26 cellular contexts compared by ENCODE assay signal in the genomic region with DNA sequence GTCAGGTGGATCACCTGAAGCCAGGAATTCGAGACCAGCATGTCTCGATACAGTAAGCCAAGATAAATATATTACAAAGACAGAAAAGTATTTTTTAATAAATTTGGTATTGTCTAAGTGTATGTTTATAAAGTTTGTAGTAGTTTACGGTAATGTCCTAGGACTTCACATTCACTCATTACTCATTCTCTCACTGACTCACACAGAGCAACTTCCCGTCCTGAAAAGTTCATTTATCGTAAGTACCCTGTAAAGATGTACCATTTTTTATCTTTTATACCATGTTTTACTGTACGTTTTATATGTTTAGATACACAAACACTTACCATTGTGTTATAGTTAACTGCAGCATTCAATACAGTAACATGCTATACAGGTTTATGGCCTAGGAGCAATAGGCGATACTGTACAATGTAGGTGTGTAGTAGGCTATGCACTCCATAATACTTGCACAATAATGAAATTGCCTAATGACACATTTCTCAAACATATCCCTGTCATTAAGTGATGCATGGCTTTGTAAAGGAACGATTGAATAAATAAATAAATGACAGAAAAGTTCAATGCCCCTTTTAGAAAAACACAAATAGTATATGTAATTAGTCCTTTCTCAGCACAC. TPM values are rescaled to one million over a fixed set of nuclear protein-coding genes. Genes with fewer than 3 reads are reported as not detected.
DNase-seq lines count a peak whose midpoint lies in the region; ATAC-seq and TF ChIP-seq lines count a peak whose summit lies in the region.
"Had no signal": no experiment of that assay in that cellular context is flagged by ENCODE, and none has a peak within 500 bp of the region (broad histone marks: within the 10 kb centered on the region; RNA-seq: fewer than 3 reads in every experiment).

No MANE protein-coding gene starts in this region.

- no peaks in the 10 kb centered on the region for H3K4me1 ChIP-seq in lung (ENCODE audit: control insufficient read depth in 2 of 2, insufficient read depth in 2 of 2, low read length in 2 of 2)
- H3K4me1 ChIP-seq: pancreas had no signal

- WGBS in lung, 2 donors, result 85 to 88% methylated on average over 8 of the region's 8 CpGs

- H3K27me3 ChIP-seq in BJ (ENCODE audit: control insufficient read depth, insufficient read depth, low read length) (no peaks in the 10 kb centered on the region), lung (ENCODE audit: control insufficient read depth, insufficient read depth) (no peaks in the 10 kb centered on the region)
- H3K27me3 ChIP-seq: esophagus squamous epithelium, pancreas had no signal

- POLR2A ChIA-PET in BJ (lab: Charles Lee), result no interaction called here

- no peaks in the 10 kb centered on the region for H3K9me3 ChIP-seq in lung (ENCODE audit: control insufficient read depth in 2 of 2, insufficient read depth in 1 of 2, low read length in 1 of 2)
- H3K9me3 ChIP-seq: esophagus squamous epithelium, pancreas had no signal

- H3K36me3 ChIP-seq in BJ (ENCODE audit: control insufficient read depth, insufficient read depth, low read length), result no peaks in the 10 kb centered on the region
- H3K36me3 ChIP-seq in lung (ENCODE audit: control insufficient read depth in 2 of 2, insufficient read depth in 2 of 2, low read length in 2 of 2), result no peaks in the 10 kb centered on the region
- H3K36me3 ChIP-seq: esophagus squamous epithelium, pancreas had no signal

- ATAC-seq in lung (ENCODE audit: insufficient read depth, low FRiP score) (peak; percentile 19), HG03139 (IDR thresholded peaks at IDR 0.05; ENCODE audit: unreplicated experiment) (no peak), HG03108 (IDR thresholded peaks at IDR 0.05; ENCODE audit: unreplicated experiment) (no peak)
- ATAC-seq: activated CD4-positive, alpha-beta T cell treated with anti-CD3 and anti-CD28 coated beads for 36 hours; GM12878; naive thymus-derived CD8-positive, alpha-beta T cell; pancreas had no signal

- CTCF ChIA-PET in BJ (lab: Yijun Ruan, JAX), result no interaction called here

- H3K27ac ChIP-seq in lung (ENCODE audit: low read depth in 1 of 2, low read length in 1 of 2), result no peak overlapping the region
- H3K27ac ChIP-seq: pancreas had no signal

- peak; percentile 10 for DNase-seq in BJ (ENCODE audit: low read depth)
- DNase-seq in LHCN-M2 (ENCODE audit: low read depth), result peak; percentile 69
- DNase-seq in choroid plexus epithelial cell (ENCODE audit: low read depth), result peak; percentile 83
- DNase-seq in lung (ENCODE audit: low spot score), result no peak
- no peak for DNase-seq in NCI-H226
- DNase-seq in stimulated activated CD4-positive, alpha-beta T cell treated with anti-CD3 and anti-CD28 coated beads, Interleukin-2, amount 100 ng/mL, for 48 hours, result no peak
- DNase-seq: activated CD4-positive, alpha-beta T cell treated with anti-CD3 and anti-CD28 coated beads for 36 hours; activated naive CD8-positive, alpha-beta T cell treated with anti-CD3 and anti-CD28 coated beads for 36 hours; esophagus squamous epithelium; hippocampal formation; MM.1S; naive thymus-derived CD8-positive, alpha-beta T cell; NCI-H1694; NCI-H2227 treated with DMSO at 0.1 percent for 48 hours; pancreas; stimulated activated CD4-positive, alpha-beta T cell treated with anti-CD3 and anti-CD28 coated beads, Interleukin-4, amount 100 ng/mL, for 1 hour; T1000 had no signal

- TF ChIP-seq CTCF in BJ (IDR thresholded peaks at IDR 0.05; ENCODE audit: insufficient read depth, low read depth, low read length) (no peak), choroid plexus epithelial cell (conservative IDR thresholded peaks at IDR 0.05; ENCODE audit: low read depth, low read length) (no peak), lung (IDR thresholded peaks at IDR 0.05; ENCODE audit: control extremely low read depth, extremely low read depth) (no peak)

- no peak overlapping the region for H3K4me3 ChIP-seq in BJ (ENCODE audit: low read depth, low read length)
- no peak overlapping the region for H3K4me3 ChIP-seq in choroid plexus epithelial cell (ENCODE audit: low read depth, low read length)
- H3K4me3 ChIP-seq in lung, result no peak overlapping the region
- H3K4me3 ChIP-seq: esophagus squamous epithelium, GM12878, pancreas, skin epidermis had no signal

RNA-seq across cellular contexts. Expression of a gene that starts 12.5 kb away (rescaled TPM):
- polyA plus RNA-seq in BJ (2011; rRNA removed) (not detected in 2 replicates), lung (not detected)
- not detected in 2 replicates for polyA minus RNA-seq in BJ (2011; rRNA and poly(A)+ RNA removed)
- total RNA-seq in LHCN-M2 (2014; rRNA removed) (not detected in 2 replicates), lung (not detected)
- polyA plus RNA-seq in LHCN-M2 (2012), result not detected
- total RNA-seq: activated CD4-positive, alpha-beta T cell treated with anti-CD3 and anti-CD28 coated beads for 36 hours; activated naive CD8-positive, alpha-beta T cell treated with anti-CD3 and anti-CD28 coated beads for 36 hours; cardiac septum; GM12878; H1; naive thymus-derived CD8-positive, alpha-beta T cell; pancreas; RPMI7951; ureter had no signal
- polyA plus RNA-seq: CD14-positive monocyte; GM12878; H1; naive thymus-derived CD8-positive, alpha-beta T cell had no signal

Comparison
In these comparisons a context has a peak if more than half of its experiments do, and no peak if none do; other contexts are left out.
1. DNase-seq: peak in BJ (single experiment), LHCN-M2 (single experiment) and choroid plexus epithelial cell (single experiment); none in lung (single experiment), NCI-H226 (single experiment) and stimulated activated CD4-positive, alpha-beta T cell treated with anti-CD3 and anti-CD28 coated beads, Interleukin-2, amount 100 ng/mL, for 48 hours (0 of 2).